18 cellular contexts compared by ENCODE assay signal in genomic region chr2:239537633-239538356, GRCh38.
DNase-seq lines count a peak whose midpoint lies in the region; ATAC-seq, FAIRE-seq and TF ChIP-seq lines count a peak whose summit lies in the region.
"Had no signal": no experiment of that assay in that cellular context is flagged by ENCODE, and none has a peak within 500 bp of the region (broad histone marks: within the 10 kb centered on the region; RNA-seq: fewer than 3 reads in every experiment).

No MANE protein-coding gene starts in this region.

- peaks cover 8% of the 10 kb centered on the region for H3K9me3 ChIP-seq in BLaER1
- H3K9me3 ChIP-seq in kidney (ENCODE audit: control insufficient read depth in 1 of 2, low read length in 2 of 2) = peaks cover 0 to 5% of the 10 kb centered on the region in 2 donors
- no peaks in the 10 kb centered on the region for H3K9me3 ChIP-seq in osteoblast (ENCODE audit: low read depth, low read length)
- H3K9me3 ChIP-seq: BE2C, HAP-1 had no signal

- H3K4me2 ChIP-seq in BLaER1 (peak overlapping the region; percentile 46; the same call in 1 of the 2 replicates), osteoblast (ENCODE audit: insufficient read depth, low read length) (no peak overlapping the region)

- no peaks in the 10 kb centered on the region for H3K27me3 ChIP-seq in BLaER1
- H3K27me3 ChIP-seq in osteoblast (ENCODE audit: insufficient read depth, low read length) = no peaks in the 10 kb centered on the region

- H3K27ac ChIP-seq in BLaER1 (no peak overlapping the region), kidney (ENCODE audit: low read depth in 2 of 2, low read length in 2 of 2) (no peak overlapping the region), osteoblast (ENCODE audit: low read depth, low read length) (no peak overlapping the region)

- no peak for FAIRE-seq in kidney (lab: Jason Lieb, UNC)
- FAIRE-seq: A204.1, GM19239, H1, HTR-8/SVneo had no signal

- BruUV-seq in MCF 10A (replicated peaks; lab: Mats Ljungman, UMichigan) = no TSS peak

- no peak for ATAC-seq in HG02571 (IDR thresholded peaks at IDR 0.05; ENCODE audit: unreplicated experiment)

- no peaks in the 10 kb centered on the region for H3K79me2 ChIP-seq in osteoblast (ENCODE audit: insufficient read depth, low read length)

- H3K9me3 Mint-ChIP-seq in CD14-positive monocyte = peaks cover 3 to 22% (median 11%) of the 10 kb centered on the region in 7 donors
- H3K9me3 Mint-ChIP-seq in MCF 10A (ENCODE audit: unreplicated experiment) = no peaks in the 10 kb centered on the region

- H3K4me1 Mint-ChIP-seq in CD14-positive monocyte (peaks cover 11% of the 10 kb centered on the region), MCF 10A (ENCODE audit: insufficient read depth, unreplicated experiment) (peaks cover 6% of the 10 kb centered on the region)

- H4K20me1 ChIP-seq in BLaER1 (no peaks in the 10 kb centered on the region), osteoblast (ENCODE audit: insufficient read depth, low read length) (no peaks in the 10 kb centered on the region)

- no peak overlapping the region for H3K9ac ChIP-seq in BLaER1
- no peak overlapping the region for H3K9ac ChIP-seq in kidney (ENCODE audit: low read length in 2 of 2)

- TF ChIP-seq CTCF in CD14-positive monocyte (IDR thresholded peaks at IDR 0.05) = no peak
- no peak for TF ChIP-seq CTCF in kidney (IDR thresholded peaks at IDR 0.05; ENCODE audit: borderline replicate concordance, extremely low read depth, insufficient read depth)
- no peak for TF ChIP-seq CTCF in osteoblast (IDR thresholded peaks at IDR 0.05; ENCODE audit: extremely low read depth, low read depth, low read length)
- no peak for TF ChIP-seq CTCF in MCF 10A (IDR thresholded peaks at IDR 0.05; ENCODE audit: unreplicated experiment)

- peaks cover 47% of the 10 kb centered on the region for H3K4me1 ChIP-seq in BLaER1
- peaks cover 0 to 7% of the 10 kb centered on the region in 2 donors for H3K4me1 ChIP-seq in kidney (ENCODE audit: control insufficient read depth in 1 of 2, insufficient read depth in 1 of 2, low read depth in 1 of 2, low read length in 2 of 2)
- H3K4me1 ChIP-seq in osteoblast (ENCODE audit: insufficient read depth, low read length) = no peaks in the 10 kb centered on the region
- H3K4me1 ChIP-seq: BE2C, HAP-1 had no signal

- intact Hi-C loops in CD14-positive monocyte (cut with micrococcal nuclease) (no loop called here), kidney (cut with DNase I) (no loop called here), MCF 10A (cut with micrococcal nuclease) (no loop called here)

- peaks cover 0 to 3% of the 10 kb centered on the region in 2 donors for H3K36me3 Mint-ChIP-seq in CD14-positive monocyte
- H3K36me3 Mint-ChIP-seq in MCF 10A (ENCODE audit: insufficient read depth, unreplicated experiment) = no peaks in the 10 kb centered on the region
- H3K36me3 Mint-ChIP-seq: CD4-positive, CD25-positive, alpha-beta regulatory T cell had no signal

- H3K27ac Mint-ChIP-seq in CD14-positive monocyte (no peak overlapping the region), MCF 10A (ENCODE audit: low read depth, unreplicated experiment) (no peak overlapping the region)
- H3K27ac Mint-ChIP-seq: CD4-positive, CD25-positive, alpha-beta regulatory T cell; HFFc6 had no signal

- no peak overlapping the region for H2AFZ ChIP-seq in osteoblast (ENCODE audit: low read length)

- DNase-seq in CD14-positive monocyte (ENCODE audit: low spot score) = peak; percentile 22
- peak; percentile 37 for DNase-seq in kidney
- peak; percentile 72 for DNase-seq in osteoblast (ENCODE audit: insufficient read length, low spot score, missing footprints)
- DNase-seq in MCF 10A (ENCODE audit: unreplicated experiment) = no peak
- no peak for DNase-seq in SKM-1 (lab: John Stamatoyannopoulos, UW; ENCODE audit: unreplicated experiment)
- DNase-seq in cerebellum (ENCODE audit: low spot score) = no peak
- DNase-seq: BE2C; CD4-positive, CD25-positive, alpha-beta regulatory T cell; DMS53; GF-D8; HFFc6 had no signal

- CTCF ChIA-PET in MCF 10A (lab: Yijun Ruan, JAX) = no interaction called here

- peak overlapping the region in 1 of 2 donors; percentile 7 for H3K4me3 Mint-ChIP-seq in CD14-positive monocyte
- no peak overlapping the region for H3K4me3 Mint-ChIP-seq in MCF 10A (ENCODE audit: unreplicated experiment)
- H3K4me3 Mint-ChIP-seq: CD4-positive, CD25-positive, alpha-beta regulatory T cell; HFFc6 had no signal

- H3K36me3 ChIP-seq in BLaER1 (no peaks in the 10 kb centered on the region), kidney (ENCODE audit: control insufficient read depth in 1 of 2, insufficient read depth in 2 of 2, low read length in 2 of 2) (no peaks in the 10 kb centered on the region), osteoblast (ENCODE audit: insufficient read depth, low read length) (no peaks in the 10 kb centered on the region)
- H3K36me3 ChIP-seq: BE2C, HAP-1 had no signal

- H3K27me3 Mint-ChIP-seq in CD14-positive monocyte (ENCODE audit: low read depth in 3 of 3) = peaks cover 6 to 23% (median 23%) of the 10 kb centered on the region in 3 donors
- peaks cover 54% of the 10 kb centered on the region for H3K27me3 Mint-ChIP-seq in MCF 10A (ENCODE audit: insufficient read depth, unreplicated experiment)

- H3K4me3 ChIP-seq in BLaER1 (no peak overlapping the region), kidney (ENCODE audit: low read length in 2 of 2) (no peak overlapping the region), osteoblast (ENCODE audit: insufficient read depth, low read length) (no peak overlapping the region)
- H3K4me3 ChIP-seq: HAP-1 had no signal

- POLR2A ChIA-PET in MCF 10A (lab: Yijun Ruan, JAX) = no interaction called here

Comparison
In these comparisons a context has a peak if more than half of its experiments do, and no peak if none do; other contexts are left out.
1. DNase-seq: peak in CD14-positive monocyte (single experiment), kidney (single experiment) and osteoblast (single experiment); none in MCF 10A (single experiment), SKM-1 (single experiment) and cerebellum (single experiment).